18 cellular contexts compared by ENCODE assay signal in the genomic region with DNA sequence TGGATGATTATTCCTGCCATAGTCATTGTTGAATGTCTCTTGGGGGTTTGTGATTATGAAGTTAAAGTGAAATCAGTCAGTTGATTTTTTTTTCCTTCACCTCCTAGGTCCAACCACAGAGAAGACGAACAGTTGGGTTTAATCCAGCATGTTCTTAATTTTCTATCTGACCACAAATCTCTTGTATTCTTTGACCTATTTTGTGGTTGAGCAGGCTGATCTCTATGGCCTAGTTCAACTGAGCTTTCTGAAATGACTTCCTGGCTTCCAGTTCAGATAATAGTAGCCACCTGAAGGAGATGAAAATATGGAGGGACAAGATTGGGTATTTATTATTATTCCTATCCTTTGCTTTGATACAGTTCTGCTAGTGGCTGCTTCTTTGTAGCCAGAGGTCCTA. TPM values are rescaled to one million over a fixed set of nuclear protein-coding genes. Genes with fewer than 3 reads are reported as not detected.
A peak's percentile ranks its signal among the peaks of the same experiment; 100 is the strongest.
DNase-seq lines count a peak whose midpoint lies in the region; ATAC-seq and TF ChIP-seq lines count a peak whose summit lies in the region.
"Had no signal": no experiment of that assay in that cellular context is flagged by ENCODE, and none has a peak within 500 bp of the region (broad histone marks: within the 10 kb centered on the region; RNA-seq: fewer than 3 reads in every experiment).

No MANE protein-coding gene starts in this region.

- H3K9me3 Mint-ChIP-seq in natural killer cell = peaks cover 0 to 2% of the 10 kb centered on the region in 2 donors
- peaks cover 2% of the 10 kb centered on the region for H3K9me3 Mint-ChIP-seq in CD8-positive, alpha-beta T cell

- POLR2A ChIA-PET in CD8-positive, alpha-beta T cell (lab: Charles Lee) = no interaction called here

- no peak overlapping the region for H3K27ac ChIP-seq in BLaER1
- H3K27ac ChIP-seq in CD8-positive, alpha-beta T cell (ENCODE audit: low read depth, low read length) = no peak overlapping the region
- H3K27ac ChIP-seq: 22Rv1 had no signal

- H3K4me2 ChIP-seq in BLaER1 = peak overlapping the region; percentile 6

- H3K27ac Mint-ChIP-seq in T-helper 17 cell = peak overlapping the region; percentile 73
- H3K27ac Mint-ChIP-seq in natural killer cell = no peak overlapping the region
- H3K27ac Mint-ChIP-seq in CD8-positive, alpha-beta T cell = no peak overlapping the region

- H3K4me3 ChIP-seq in BLaER1 = no peak overlapping the region
- no peak overlapping the region for H3K4me3 ChIP-seq in Jurkat, Clone E6-1 (ENCODE audit: low read length)
- no peak overlapping the region for H3K4me3 ChIP-seq in CD8-positive, alpha-beta T cell (ENCODE audit: low read depth, low read length)

- H3K36me3 ChIP-seq in BLaER1 = no peaks in the 10 kb centered on the region
- H3K36me3 ChIP-seq in CD8-positive, alpha-beta T cell (ENCODE audit: insufficient read depth, low read length) = no peaks in the 10 kb centered on the region
- H3K36me3 ChIP-seq: BE2C had no signal

- no peak overlapping the region for H3K9ac ChIP-seq in BLaER1

- H3K27me3 Mint-ChIP-seq in T-helper 17 cell (no peaks in the 10 kb centered on the region), natural killer cell (ENCODE audit: low read depth in 2 of 2) (peaks cover 5 to 12% of the 10 kb centered on the region in 2 donors)
- H3K27me3 Mint-ChIP-seq in CD8-positive, alpha-beta T cell (ENCODE audit: low read depth) = peaks cover 5% of the 10 kb centered on the region

- DNase-seq in Jurkat, Clone E6-1 (ENCODE audit: low read depth, low spot score) = peak; percentile 5
- DNase-seq in T-helper 17 cell = no peak
- DNase-seq in natural killer cell = no peak
- no peak for DNase-seq in Ammon's horn (ENCODE audit: low spot score)
- no peak for DNase-seq in CD8-positive, alpha-beta T cell
- DNase-seq: BE2C, C1 segment of cervical spinal cord, DMS 273 treated with DMSO at 0.1 percent for 48 hours, DMS79, GF-D8, GOT3, HCEC 1CT had no signal

- intact Hi-C loops in natural killer cell (cut with micrococcal nuclease) = no loop called here
- intact Hi-C loops in CD8-positive, alpha-beta T cell (cut with DNase I, micrococcal nuclease) = no loop called here

- no peaks in the 10 kb centered on the region for H3K27me3 ChIP-seq in BLaER1
- no peaks in the 10 kb centered on the region for H3K27me3 ChIP-seq in CD8-positive, alpha-beta T cell (ENCODE audit: insufficient read depth, low read length)
- H3K27me3 ChIP-seq: BE2C had no signal

- CTCF ChIA-PET in CD8-positive, alpha-beta T cell (lab: Charles Lee) = interaction anchor here (0.6 kb wide), 1 partner anchor 50 kb away, joined by 3 read pairs; no protein-coding TSS in a partner anchor

- peak overlapping the region; percentile 67 for H3K4me3 Mint-ChIP-seq in T-helper 17 cell
- H3K4me3 Mint-ChIP-seq in natural killer cell = no peak overlapping the region
- H3K4me3 Mint-ChIP-seq in CD8-positive, alpha-beta T cell = no peak overlapping the region

- no peak for TF ChIP-seq CTCF in natural killer cell (IDR thresholded peaks at IDR 0.05)
- TF ChIP-seq CTCF in CD8-positive, alpha-beta T cell (IDR thresholded peaks at IDR 0.05) = no peak

- H3K9me3 ChIP-seq in BLaER1 (peaks cover 8% of the 10 kb centered on the region; the same call in 1 of the 2 replicates), T-helper 17 cell (ENCODE audit: control insufficient read depth, low read length, poor library complexity, severe bottlenecking) (no peaks in the 10 kb centered on the region)
- H3K9me3 ChIP-seq in CD8-positive, alpha-beta T cell (ENCODE audit: low read length) = no peaks in the 10 kb centered on the region
- H3K9me3 ChIP-seq: BE2C had no signal

- H3K4me1 Mint-ChIP-seq in T-helper 17 cell (peaks cover 12% of the 10 kb centered on the region), natural killer cell (no peaks in the 10 kb centered on the region)
- no peaks in the 10 kb centered on the region for H3K4me1 Mint-ChIP-seq in CD8-positive, alpha-beta T cell (ENCODE audit: low read depth)

- peak; percentile 68 for ATAC-seq in T-helper 17 cell
- no peak for ATAC-seq in natural killer cell
- no peak for ATAC-seq in CD8-positive, alpha-beta T cell

- H4K20me1 ChIP-seq in BLaER1 = no peaks in the 10 kb centered on the region

- no peaks in the 10 kb centered on the region for H3K36me3 Mint-ChIP-seq in T-helper 17 cell (ENCODE audit: low read depth)
- H3K36me3 Mint-ChIP-seq in natural killer cell = no peaks in the 10 kb centered on the region
- H3K36me3 Mint-ChIP-seq in CD8-positive, alpha-beta T cell = no peaks in the 10 kb centered on the region
- H3K36me3 Mint-ChIP-seq: CD8-positive, alpha-beta memory T cell had no signal

- H3K4me1 ChIP-seq in BLaER1 = peaks cover 8% of the 10 kb centered on the region
- H3K4me1 ChIP-seq in CD8-positive, alpha-beta T cell (ENCODE audit: insufficient read depth, low read length) = no peaks in the 10 kb centered on the region
- H3K4me1 ChIP-seq: BE2C had no signal

RNA-seq across cellular contexts. Expression of a gene that starts 5.2 kb away (rescaled TPM):
- not detected for polyA plus RNA-seq in Jurkat, Clone E6-1 (2012; ENCODE audit: insufficient read depth, insufficient read length)
- total RNA-seq in T-helper 17 cell (not detected), natural killer cell (under 1 TPM in 1 of 3 donors, not detected in 2; 0.41 TPM)
- not detected for total RNA-seq in CD8-positive, alpha-beta T cell
- total RNA-seq: CD8-positive, alpha-beta memory T cell; Daoy; G401 had no signal
- polyA plus RNA-seq: AG04450; CD8-positive, alpha-beta memory T cell had no signal

RNA-seq across cellular contexts. Expression of a gene that starts 13.3 kb away (rescaled TPM):
- not detected for polyA plus RNA-seq in Jurkat, Clone E6-1 (2012; ENCODE audit: insufficient read depth, insufficient read length)
- total RNA-seq in T-helper 17 cell = not detected
- under 1 TPM in 1 of 3 donors, not detected in 2; 0.35 TPM for total RNA-seq in natural killer cell
- not detected for total RNA-seq in CD8-positive, alpha-beta T cell
- total RNA-seq: CD8-positive, alpha-beta memory T cell; Daoy; G401 had no signal
- polyA plus RNA-seq: AG04450; CD8-positive, alpha-beta memory T cell had no signal

RNA-seq across cellular contexts. Expression of a gene that starts 31.5 kb away (rescaled TPM):
- not detected for polyA plus RNA-seq in Jurkat, Clone E6-1 (2012; ENCODE audit: insufficient read depth, insufficient read length)
- total RNA-seq in T-helper 17 cell (not detected), natural killer cell (not detected)
- total RNA-seq in CD8-positive, alpha-beta T cell = not detected
- total RNA-seq: CD8-positive, alpha-beta memory T cell; G401 had no signal
- polyA plus RNA-seq: AG04450; CD8-positive, alpha-beta memory T cell had no signal

RNA-seq across cellular contexts. Expression of a gene that starts 33.2 kb away (rescaled TPM):
- polyA plus RNA-seq in Jurkat, Clone E6-1 (2012; ENCODE audit: insufficient read depth, insufficient read length) = not detected
- under 1 TPM in 1 of 2 donors, not detected in 1; 0.10 TPM for total RNA-seq in T-helper 17 cell
- total RNA-seq in natural killer cell = under 1 TPM; 0.09 to 0.13 (median 0.09) TPM
- total RNA-seq in CD8-positive, alpha-beta T cell = not detected
- total RNA-seq: CD8-positive, alpha-beta memory T cell; Daoy; G401 had no signal
- polyA plus RNA-seq: AG04450; CD8-positive, alpha-beta memory T cell had no signal

RNA-seq across cellular contexts. Expression of a gene that starts 57.0 kb away (rescaled TPM):
- not detected for polyA plus RNA-seq in Jurkat, Clone E6-1 (2012; ENCODE audit: insufficient read depth, insufficient read length)
- not detected for total RNA-seq in T-helper 17 cell
- total RNA-seq in natural killer cell = under 1 TPM in 2 of 3 donors, not detected in 1; 0.05 to 0.16 TPM
- total RNA-seq in CD8-positive, alpha-beta T cell = not detected
- total RNA-seq: CD8-positive, alpha-beta memory T cell; G401 had no signal
- polyA plus RNA-seq: AG04450; CD8-positive, alpha-beta memory T cell had no signal
